In genomic region chr7:117673839-117674238, GRCh38 we compare ENCODE assay signal across 8 cellular contexts.
A peak's percentile ranks its signal among the peaks of the same experiment; 100 is the strongest.
DNase-seq lines count a peak whose midpoint lies in the region; ATAC-seq and TF ChIP-seq lines count a peak whose summit lies in the region.

No MANE protein-coding gene starts in this region.

- peak overlapping the region; percentile 14 for H3K4me3 ChIP-seq in epithelial cell of proximal tubule (ENCODE audit: low read depth, low read length)

- peak; percentile 52 for TF ChIP-seq CTCF in epithelial cell of proximal tubule (conservative IDR thresholded peaks at IDR 0.05; ENCODE audit: low read depth, low read length)

- ATAC-seq in GM21390 (IDR thresholded peaks at IDR 0.05; ENCODE audit: unreplicated experiment) (peak; percentile 54), HG03342 (IDR thresholded peaks at IDR 0.05; ENCODE audit: unreplicated experiment) (no peak)

- peak; percentile 16 for DNase-seq in AG08396 (ENCODE audit: low spot score)
- peak; percentile 18 for DNase-seq in NCI-H460 (ENCODE audit: extremely low read depth, low read depth)
- no peak for DNase-seq in epithelial cell of proximal tubule (ENCODE audit: low read depth)
- peak; percentile 88 for DNase-seq in pons (ENCODE audit: low spot score)
- no peak for DNase-seq in activated T-cell treated with anti-CD3 and anti-CD28 coated beads for 4 hours
- DNase-seq in stimulated activated CD4-positive, alpha-beta T cell treated with anti-CD3 and anti-CD28 coated beads, Interleukin-12 subunit alpha, Interleukin-12 subunit beta, amount 100 ng/mL, for 4 hours = no peak

Comparison
In these comparisons a context has a peak if more than half of its experiments do, and no peak if none do; other contexts are left out.
1. DNase-seq: peak in AG08396 (single experiment), NCI-H460 (single experiment) and pons (single experiment); none in epithelial cell of proximal tubule (single experiment), activated T-cell treated with anti-CD3 and anti-CD28 coated beads for 4 hours (single experiment) and stimulated activated CD4-positive, alpha-beta T cell treated with anti-CD3 and anti-CD28 coated beads, Interleukin-12 subunit alpha, Interleukin-12 subunit beta, amount 100 ng/mL, for 4 hours (single experiment).